1 cellular context compared by ENCODE assay signal in genomic region chr17:6677946-6678345, GRCh38.
TF ChIP-seq lines count a peak whose summit lies in the region.

No MANE protein-coding gene starts in this region.

TF ChIP-seq in HepG2, 621 proteins besides CTCF, POLR2A, EP300 and RAD21:
- TF ChIP-seq ZNF564 (CRISPR knock-in tag; IDR thresholded peaks at IDR 0.05) (0 out of 2 replicates have a peak, but pooled peaks have one; percentile 17), ZNF629 (CRISPR knock-in tag; conservative IDR thresholded peaks at IDR 0.05) (peak; percentile 49; the same call in 1 of the 2 replicates), PHF21A (CRISPR knock-in tag; IDR thresholded peaks at IDR 0.05) (0 out of 2 replicates have a peak, but pooled peaks have one; percentile 21), ZNF589 (CRISPR knock-in tag; conservative IDR thresholded peaks at IDR 0.05) (no peak)
